9 cellular contexts compared by ENCODE assay signal in the genomic region with DNA sequence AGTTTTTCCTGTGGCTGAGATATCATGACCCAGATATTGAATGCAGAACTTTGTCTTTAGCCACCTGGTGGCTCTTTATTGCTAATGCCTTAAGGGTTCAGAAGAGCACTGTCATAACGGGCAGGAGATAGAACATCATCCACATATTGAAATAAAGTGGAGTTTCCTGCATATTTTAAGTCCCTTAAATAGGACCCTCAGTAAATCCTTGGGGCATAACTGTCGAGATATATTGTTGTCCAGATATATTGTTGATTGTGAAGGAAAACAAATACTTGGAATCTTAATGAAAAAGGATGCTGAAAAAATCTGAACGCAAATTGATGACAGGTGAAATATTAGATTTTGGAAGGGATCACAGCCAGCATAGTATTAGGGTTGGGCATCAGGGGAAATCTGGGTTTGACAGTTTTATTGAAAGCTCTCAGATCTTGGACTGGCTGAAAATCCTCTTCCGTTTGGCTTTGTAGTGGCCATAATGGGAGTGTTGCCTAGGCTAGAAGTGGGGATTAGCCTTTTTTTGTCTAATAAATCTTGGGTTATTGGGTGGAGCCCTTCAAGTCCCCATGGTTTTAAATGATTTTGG. TPM values are rescaled to one million over a fixed set of nuclear protein-coding genes. Genes with fewer than 3 reads are reported as not detected.
DNase-seq lines count a peak whose midpoint lies in the region; ATAC-seq and TF ChIP-seq lines count a peak whose summit lies in the region.
"Had no signal": no experiment of that assay in that cellular context is flagged by ENCODE, and none has a peak within 500 bp of the region (broad histone marks: within the 10 kb centered on the region; RNA-seq: fewer than 3 reads in every experiment).

No MANE protein-coding gene starts in this region.

- H3K27ac ChIP-seq in AG04450 (ENCODE audit: low read depth, low read length) (no peak overlapping the region), Panc1 (ENCODE audit: low read length) (no peak overlapping the region), upper lobe of right lung (no peak overlapping the region)

- peaks cover 64% of the 10 kb centered on the region for H3K27me3 Mint-ChIP-seq in activated naive CD4-positive, alpha-beta T cell treated with anti-CD3 and anti-CD28 coated beads for 36 hours (ENCODE audit: low read depth)

- POLR2A ChIA-PET in AG04450 (lab: Yijun Ruan, JAX) (no interaction called here), Panc1 (lab: Charles Lee) (no interaction called here)

- BruUV-seq in Panc1 (replicated peaks; lab: Mats Ljungman, UMichigan), result no TSS peak

- TF ChIP-seq CTCF in AG04450 (IDR thresholded peaks at IDR 0.05; ENCODE audit: low read depth, low read length) (peak; percentile 53), Panc1 (IDR thresholded peaks at IDR 0.05) (peak; percentile 55; the same call in 1 of the 2 replicates), fibroblast of the aortic adventitia (IDR thresholded peaks at IDR 0.05; ENCODE audit: insufficient read depth, low read length) (peak; percentile 69), upper lobe of right lung (IDR thresholded peaks at IDR 0.05) (peak; percentile 34)

- peak; percentile 90 for ATAC-seq in GM18502 (IDR thresholded peaks at IDR 0.05; ENCODE audit: poor library complexity, unreplicated experiment)
- peak; percentile 92 for ATAC-seq in HG02938 (IDR thresholded peaks at IDR 0.05; ENCODE audit: unreplicated experiment)
- peak; percentile 83 for ATAC-seq in Panc1
- ATAC-seq in upper lobe of right lung, result peak; percentile 39
- ATAC-seq in GM18505 (IDR thresholded peaks at IDR 0.05; ENCODE audit: unreplicated experiment), result no peak

- no peaks in the 10 kb centered on the region for H3K36me3 Mint-ChIP-seq in activated naive CD4-positive, alpha-beta T cell treated with anti-CD3 and anti-CD28 coated beads for 36 hours (ENCODE audit: low read depth)
- H3K36me3 Mint-ChIP-seq: IgD-negative memory B cell had no signal

- H3K9me3 ChIP-seq in AG04450 (ENCODE audit: control insufficient read depth, insufficient read depth, low read length) (no peaks in the 10 kb centered on the region), Panc1 (ENCODE audit: control insufficient read depth, insufficient read depth, low read depth, low read length) (no peaks in the 10 kb centered on the region), upper lobe of right lung (no peaks in the 10 kb centered on the region)

- no peak overlapping the region for H3K27ac Mint-ChIP-seq in activated naive CD4-positive, alpha-beta T cell treated with anti-CD3 and anti-CD28 coated beads for 36 hours

- DNase-seq in AG04450 (ENCODE audit: low read depth, low spot score), result no peak
- peak; percentile 7 for DNase-seq in Panc1 (ENCODE audit: low read depth, low spot score)
- DNase-seq in fibroblast of the aortic adventitia (ENCODE audit: low read depth), result peak; percentile 72
- no peak for DNase-seq in upper lobe of right lung
- no peak for DNase-seq in activated naive CD4-positive, alpha-beta T cell treated with anti-CD3 and anti-CD28 coated beads for 36 hours

- no peak for TF ChIP-seq POLR2A in GM18505 (IDR thresholded peaks at IDR 0.05; ENCODE audit: borderline replicate concordance, extremely low read depth, insufficient read depth, insufficient read length)

- H3K36me3 ChIP-seq in Panc1 (ENCODE audit: control insufficient read depth, insufficient read depth, low read length), result no peaks in the 10 kb centered on the region
- H3K36me3 ChIP-seq in upper lobe of right lung, result no peaks in the 10 kb centered on the region

- H3K9me3 Mint-ChIP-seq in activated naive CD4-positive, alpha-beta T cell treated with anti-CD3 and anti-CD28 coated beads for 36 hours, result no peaks in the 10 kb centered on the region

- H3K4me3 ChIP-seq in AG04450 (ENCODE audit: low read depth, low read length) (no peak overlapping the region), Panc1 (ENCODE audit: low read depth in 2 of 2, low read length in 2 of 2) (no peak overlapping the region), fibroblast of the aortic adventitia (ENCODE audit: low read depth, low read length) (no peak overlapping the region), upper lobe of right lung (no peak overlapping the region)

- peaks cover 8% of the 10 kb centered on the region for H3K4me1 Mint-ChIP-seq in activated naive CD4-positive, alpha-beta T cell treated with anti-CD3 and anti-CD28 coated beads for 36 hours (ENCODE audit: low read depth)

- H3K27me3 ChIP-seq in AG04450 (ENCODE audit: control insufficient read depth, insufficient read depth, low read length) (peaks cover 61% of the 10 kb centered on the region), Panc1 (ENCODE audit: control insufficient read depth, insufficient read depth, low read length) (peaks cover 14% of the 10 kb centered on the region), upper lobe of right lung (peaks cover 87% of the 10 kb centered on the region)

- no peak overlapping the region for H3K4me3 Mint-ChIP-seq in activated naive CD4-positive, alpha-beta T cell treated with anti-CD3 and anti-CD28 coated beads for 36 hours

- in situ Hi-C loops in Panc1 (cut with HindIII; ENCODE audit: low pct_unique_long_range_greater_than_20kb, low sequenced_read_pairs), result no loop called here

- intact Hi-C loops in Panc1 (cut with micrococcal nuclease; ENCODE audit: unreplicated experiment), result loop anchor here (5.0 kb wide), 1 partner anchor 98 kb away; no protein-coding TSS in a partner anchor
- intact Hi-C loops in upper lobe of right lung (cut with DNase I), result no loop called here
- intact Hi-C loops in activated naive CD4-positive, alpha-beta T cell treated with anti-CD3 and anti-CD28 coated beads for 36 hours (cut with micrococcal nuclease), result no loop called here

- CTCF ChIA-PET in AG04450 (lab: Charles Lee), result no interaction called here
- CTCF ChIA-PET in Panc1 (lab: Charles Lee), result interaction anchor here (0.9 kb wide), 1 partner anchor 11 kb away, joined by 3 read pairs; no protein-coding TSS in a partner anchor
- CTCF ChIA-PET in activated naive CD4-positive, alpha-beta T cell treated with anti-CD3 and anti-CD28 coated beads for 36 hours (lab: Charles Lee), result interaction anchor here (0.5 kb wide), 1 partner anchor 11 kb away, joined by 4 read pairs; no protein-coding TSS in a partner anchor

- H3K4me1 ChIP-seq in Panc1 (ENCODE audit: control insufficient read depth, insufficient read depth, low read length) (no peaks in the 10 kb centered on the region), upper lobe of right lung (no peaks in the 10 kb centered on the region)

RNA-seq across cellular contexts. Expression of a gene that starts 13.9 kb away (rescaled TPM):
- polyA plus RNA-seq in AG04450 (2011; rRNA removed), result 4.5 and 8.1 TPM in 2 replicates
- 8.8 and 16.6 TPM in 2 replicates for polyA minus RNA-seq in AG04450 (2011; rRNA and poly(A)+ RNA removed)
- total RNA-seq in Panc1 (2021; ENCODE audit: unreplicated experiment), result 4.2 TPM
- 0.75 TPM for polyA plus RNA-seq in Panc1 (2012; ENCODE audit: insufficient read length)
- 11.8 and 20.9 TPM in 2 replicates for total RNA-seq in fibroblast of the aortic adventitia (ENCODE audit: low replicate concordance)
- total RNA-seq in upper lobe of right lung, result 11.3 TPM
- 1 to 10 TPM; 3.9 to 4.8 TPM for total RNA-seq in activated naive CD4-positive, alpha-beta T cell treated with anti-CD3 and anti-CD28 coated beads for 36 hours

Comparison
In these comparisons a context has a peak if more than half of its experiments do, and no peak if none do; other contexts are left out.
1. DNase-seq: peak in Panc1 (single experiment) and fibroblast of the aortic adventitia (single experiment); none in AG04450 (single experiment), upper lobe of right lung (single experiment) and activated naive CD4-positive, alpha-beta T cell treated with anti-CD3 and anti-CD28 coated beads for 36 hours (single experiment).
2. Peak in every context shown above with its lines, with median percentiles within 50 percentile points of each other: CTCF ChIP-seq.